ENCODE assay signal across 24 cellular contexts in genomic region chr5:144292029-144292428, GRCh38.
DNase-seq lines count a peak whose midpoint lies in the region; ATAC-seq, FAIRE-seq and TF ChIP-seq lines count a peak whose summit lies in the region.
"Had no signal": no experiment of that assay in that cellular context is flagged by ENCODE, and none has a peak within 500 bp of the region (broad histone marks: within the 10 kb centered on the region; RNA-seq: fewer than 3 reads in every experiment).

No MANE protein-coding gene starts in this region.

- H3K36me3 ChIP-seq in neural progenitor cell: no peaks in the 10 kb centered on the region
- H3K36me3 ChIP-seq: BE2C; BLaER1 treated with 17β-estradiol and CSF1 and Interleukin-3, amounts not matched to agents 10 nM and 100 nM; HAP-1 had no signal

- H3K27ac ChIP-seq in neural progenitor cell: no peak overlapping the region
- H3K27ac ChIP-seq: A549; BLaER1 treated with 17β-estradiol and CSF1 and Interleukin-3, amounts not matched to agents 10 nM and 100 nM had no signal

- H3K4me1 ChIP-seq in neural progenitor cell: peaks cover 4% of the 10 kb centered on the region
- H3K4me1 ChIP-seq: A549; BE2C; BLaER1 treated with 17β-estradiol and CSF1 and Interleukin-3, amounts not matched to agents 10 nM and 100 nM; HAP-1 had no signal

- H3F3A ChIP-seq in neural progenitor cell (ENCODE audit: low read depth): no peaks in the 10 kb centered on the region

- peaks cover 13% of the 10 kb centered on the region for H3K4me1 Mint-ChIP-seq in neural progenitor cell
- H3K4me1 Mint-ChIP-seq: CD14-positive monocyte; CD8-positive, alpha-beta memory T cell had no signal

- peak overlapping the region; percentile 16 for H3K4me3 Mint-ChIP-seq in neural progenitor cell
- H3K4me3 Mint-ChIP-seq: CD14-positive monocyte; CD4-positive, alpha-beta T cell; CD8-positive, alpha-beta memory T cell; GM23338; HFFc6 had no signal

- peak; percentile 36 for DNase-seq in NCI-H446 treated with DMSO at 0.1 percent for 48 hours (lab: John Stamatoyannopoulos, UW)
- peak; percentile 7 for DNase-seq in globus pallidus (ENCODE audit: low spot score)
- no peak for DNase-seq in neural progenitor cell (ENCODE audit: low spot score)
- no peak for DNase-seq in amygdala (lab: John Stamatoyannopoulos, UW)
- DNase-seq in H54 (ENCODE audit: insufficient read length, low spot score): no peak
- DNase-seq: 8988T; ACHN; AML-193; BE2C; CD4-positive, alpha-beta T cell; CD8-positive, alpha-beta memory T cell; DMS 273 treated with DMSO at 0.1 percent for 48 hours; DMS79; EL; GDM1; HFFc6 had no signal

- H2AFZ ChIP-seq in neural progenitor cell (replicated peaks): no peak overlapping the region

- H3K9me3 ChIP-seq in neural progenitor cell (ENCODE audit: low read depth): peaks cover 4% of the 10 kb centered on the region
- H3K9me3 ChIP-seq: A549; BE2C; BLaER1 treated with 17β-estradiol and CSF1 and Interleukin-3, amounts not matched to agents 10 nM and 100 nM; HAP-1 had no signal

- no peaks in the 10 kb centered on the region for H3K79me2 ChIP-seq in neural progenitor cell (ENCODE audit: low read depth)

- H3K27me3 ChIP-seq in neural progenitor cell: no peaks in the 10 kb centered on the region
- H3K27me3 ChIP-seq: BE2C; BLaER1 treated with 17β-estradiol and CSF1 and Interleukin-3, amounts not matched to agents 10 nM and 100 nM had no signal

- peaks cover 4% of the 10 kb centered on the region for H3K27me3 Mint-ChIP-seq in neural progenitor cell (ENCODE audit: insufficient read depth, low read depth)

- H3K4me2 ChIP-seq in neural progenitor cell: no peak overlapping the region
- H3K4me2 ChIP-seq: A549; BLaER1 treated with 17β-estradiol and CSF1 and Interleukin-3, amounts not matched to agents 10 nM and 100 nM; GM23338 had no signal

- no peaks in the 10 kb centered on the region for H3K36me3 Mint-ChIP-seq in neural progenitor cell
- H3K36me3 Mint-ChIP-seq: CD14-positive monocyte had no signal

- H3K9me3 Mint-ChIP-seq in neural progenitor cell: peaks cover 2% of the 10 kb centered on the region
- H3K9me3 Mint-ChIP-seq: CD4-positive, alpha-beta T cell; CD8-positive, alpha-beta memory T cell; GM23338; HFFc6 had no signal

- H3K4me3 ChIP-seq in neural progenitor cell: no peak overlapping the region
- H3K4me3 ChIP-seq: A549; BLaER1 treated with 17β-estradiol and CSF1 and Interleukin-3, amounts not matched to agents 10 nM and 100 nM; GM12878; GM23338; HAP-1 had no signal

- no peak for TF ChIP-seq POLR2A in H54 (IDR thresholded peaks at IDR 0.05; ENCODE audit: low read depth, low read length)

- no peak overlapping the region for H3K27ac Mint-ChIP-seq in neural progenitor cell
- H3K27ac Mint-ChIP-seq: CD14-positive monocyte; CD4-positive, alpha-beta T cell; GM23338; HFFc6 had no signal

- H4K20me1 ChIP-seq in neural progenitor cell (ENCODE audit: low read depth): no peaks in the 10 kb centered on the region
- H4K20me1 ChIP-seq: BLaER1 treated with 17β-estradiol and CSF1 and Interleukin-3, amounts not matched to agents 10 nM and 100 nM had no signal

- no peak for FAIRE-seq in H54 (lab: Jason Lieb, UNC)
- FAIRE-seq: A549, D721Med, GM12878 had no signal

- ATAC-seq in GM18907 (IDR thresholded peaks at IDR 0.05; ENCODE audit: unreplicated experiment): no peak
- ATAC-seq: A549, GM12878, GM23338 had no signal

- H3K9ac ChIP-seq in neural progenitor cell: no peak overlapping the region
- H3K9ac ChIP-seq: BLaER1 treated with 17β-estradiol and CSF1 and Interleukin-3, amounts not matched to agents 10 nM and 100 nM had no signal

- TF ChIP-seq CTCF in neural progenitor cell (IDR thresholded peaks at IDR 0.05): no peak

Comparison
In these comparisons a context has a peak if more than half of its experiments do, and no peak if none do; other contexts are left out.
1. DNase-seq: peak in NCI-H446 treated with DMSO at 0.1 percent for 48 hours (single experiment) and globus pallidus (single experiment); none in neural progenitor cell (single experiment), amygdala (0 of 56) and H54 (single experiment).